Comparison of ENCODE assay signal across 9 cellular contexts in genomic region chr11:45803981-45804805, GRCh38. TPM values are rescaled to one million over a fixed set of nuclear protein-coding genes. Genes with fewer than 3 reads are reported as not detected.
DNase-seq lines count a peak whose midpoint lies in the region; FAIRE-seq and TF ChIP-seq lines count a peak whose summit lies in the region.
"Had no signal": no experiment of that assay in that cellular context is flagged by ENCODE, and none has a peak within 500 bp of the region (broad histone marks: within the 10 kb centered on the region; RNA-seq: fewer than 3 reads in every experiment).

No MANE protein-coding gene starts in this region.

- H3K27me3 ChIP-seq in Caco-2 (replicated peaks; ENCODE audit: control insufficient read depth, insufficient read depth, low read length) (no peaks in the 10 kb centered on the region), GM23248 (replicated peaks; ENCODE audit: insufficient read depth) (no peaks in the 10 kb centered on the region), kidney epithelial cell (ENCODE audit: control insufficient read depth, insufficient read depth, low read length) (no peaks in the 10 kb centered on the region)

- peak overlapping the region; percentile 99 for H3K4me2 ChIP-seq in GM23248 (ENCODE audit: unreplicated experiment)

- CTCF ChIA-PET in Caco-2 (lab: Charles Lee), result interaction anchor here (0.5 to 1.9 kb wide), 4 partner anchors 12 to 923 kb away, joined by 3 to 7 read pairs (median 4); no protein-coding TSS in a partner anchor

- no peaks in the 10 kb centered on the region for H3F3A ChIP-seq in GM23248 (ENCODE audit: insufficient read depth)

- H3K27ac Mint-ChIP-seq in Caco-2 (ENCODE audit: unreplicated experiment), result peak overlapping the region; percentile 75

- H3K36me3 Mint-ChIP-seq in Caco-2 (ENCODE audit: insufficient read depth, unreplicated experiment), result peaks cover 15% of the 10 kb centered on the region

- no peaks in the 10 kb centered on the region for H3K9me3 Mint-ChIP-seq in Caco-2 (ENCODE audit: unreplicated experiment)

- H3K9me3 ChIP-seq in Caco-2 (no peaks in the 10 kb centered on the region), GM23248 (ENCODE audit: low read depth) (no peaks in the 10 kb centered on the region)

- H3K4me1 Mint-ChIP-seq in Caco-2 (ENCODE audit: low read depth, unreplicated experiment), result peaks cover 12% of the 10 kb centered on the region

- no peak for TF ChIP-seq CTCF in Caco-2 (IDR thresholded peaks at IDR 0.05; ENCODE audit: insufficient read depth in 1 of 2, low read depth in 1 of 2, low read length in 1 of 2, severe bottlenecking in 1 of 2, unreplicated experiment in 1 of 2)
- no peak for TF ChIP-seq CTCF in kidney epithelial cell (IDR thresholded peaks at IDR 0.05; ENCODE audit: insufficient read depth, low read length, poor library complexity, severe bottlenecking)

- peak overlapping the region; percentile 99 for H3K9ac ChIP-seq in GM23248

- POLR2A ChIA-PET in Caco-2 (lab: Charles Lee), result no interaction called here

- H4K20me1 ChIP-seq in GM23248 (ENCODE audit: insufficient read depth), result no peaks in the 10 kb centered on the region

- DNase-seq in Caco-2 (peak; percentile 53 to 73), GM23248 (peak; percentile 73), NCI-H1105 treated with DMSO at 0.1 percent for 48 hours (lab: John Stamatoyannopoulos, UW) (peak; percentile 49), cerebellar cortex (ENCODE audit: low spot score) (peak; percentile 21), kidney epithelial cell (ENCODE audit: low read depth) (no peak), GM19239 (ENCODE audit: insufficient read length, low spot score) (no peak)
- DNase-seq in activated CD4-positive, CD25-positive, alpha-beta regulatory T cell treated with anti-CD3 and anti-CD28 coated beads, Interleukin-2, amount 50 U/mL, for 72 hours, result peak; percentile 72
- DNase-seq in stimulated activated CD4-positive, alpha-beta T cell treated with anti-CD3 and anti-CD28 coated beads, Interleukin-12 subunit alpha, Interleukin-12 subunit beta, amount 100 ng/mL, for 48 hours (ENCODE audit: low read depth in 2 of 3, low spot score in 1 of 3), result peak; percentile 18 to 57 (median 32)

- intact Hi-C loops in Caco-2 (cut with micrococcal nuclease; ENCODE audit: unreplicated experiment), result no loop called here

- WGBS in GM23248 (ENCODE audit: low coverage in 1 of 2, low lambda C conversion rate in 2 of 2, missing lambda C conversion rate in 2 of 2), 2 experiments, result 1 to 3% methylated on average over 50 to 53 of the region's 74 CpGs

- H3K9me2 ChIP-seq in GM23248 (ENCODE audit: insufficient read depth), result no peaks in the 10 kb centered on the region

- H2AFZ ChIP-seq in GM23248, result peak overlapping the region; percentile 92

- BruUV-seq in Caco-2 (replicated peaks; lab: Mats Ljungman, UMichigan), result no TSS peak

- peaks cover 39% of the 10 kb centered on the region for H3K79me2 ChIP-seq in GM23248 (ENCODE audit: insufficient read depth)

- no peaks in the 10 kb centered on the region for H3K27me3 Mint-ChIP-seq in Caco-2 (ENCODE audit: insufficient read depth, unreplicated experiment)

- in situ Hi-C loops in GM23248 (cut with MboI), result no loop called here

- FAIRE-seq in GM19239 (lab: Jason Lieb, UNC), result no peak
- FAIRE-seq: colon had no signal

- H3K4me1 ChIP-seq in Caco-2 (peaks cover 13% of the 10 kb centered on the region), GM23248 (ENCODE audit: insufficient read depth) (peaks cover 23% of the 10 kb centered on the region)

- H3K4me3 ChIP-seq in Caco-2 (ENCODE audit: low read depth, low read length) (peak overlapping the region; percentile 96), GM23248 (peak overlapping the region; percentile 94), kidney epithelial cell (ENCODE audit: low read depth, low read length) (peak overlapping the region; percentile 70)

- H3K4me3 Mint-ChIP-seq in Caco-2 (ENCODE audit: unreplicated experiment), result peak overlapping the region; percentile 99

- H3K27ac ChIP-seq in GM23248, result no peak overlapping the region

- no peaks in the 10 kb centered on the region for H3K36me3 ChIP-seq in Caco-2 (ENCODE audit: control insufficient read depth, insufficient read depth, low read length)
- no peaks in the 10 kb centered on the region for H3K36me3 ChIP-seq in GM23248 (ENCODE audit: low read depth)
- no peaks in the 10 kb centered on the region for H3K36me3 ChIP-seq in kidney epithelial cell (ENCODE audit: control insufficient read depth, insufficient read depth, low read length)

RNA-seq across cellular contexts. Expression of gene SLC35C1, which starts 0.8 kb away (rescaled TPM):
- total RNA-seq in Caco-2 (2022) (14.0 and 15.1 TPM in 2 replicates), kidney epithelial cell (19.8 and 25.4 TPM in 2 replicates)
- 12.5 and 15.9 TPM in 2 replicates for total RNA-seq in GM23248 (2014; rRNA removed; shearing (Covaris generic))
- 17.8 and 18.3 TPM in 2 replicates for polyA plus RNA-seq in GM23248 (2016; fragmentation: Nextera tagmentation; extraction: Ambion mirVana)

RNA-seq across cellular contexts. Expression of gene CRY2, which starts 43.1 kb away (rescaled TPM):
- 28.5 and 31.6 TPM in 2 replicates for total RNA-seq in Caco-2 (2022)
- 10.3 and 10.7 TPM in 2 replicates for total RNA-seq in GM23248 (2014; rRNA removed; shearing (Covaris generic))
- 7.6 and 8.3 TPM in 2 replicates for polyA plus RNA-seq in GM23248 (2016; fragmentation: Nextera tagmentation; extraction: Ambion mirVana)
- 8.5 and 9.1 TPM in 2 replicates for total RNA-seq in kidney epithelial cell

Comparison
In these comparisons a context has a peak if more than half of its experiments do, and no peak if none do; other contexts are left out.
1. DNase-seq: peak in Caco-2 (2 of 2), GM23248 (single experiment), NCI-H1105 treated with DMSO at 0.1 percent for 48 hours (single experiment), activated CD4-positive, CD25-positive, alpha-beta regulatory T cell treated with anti-CD3 and anti-CD28 coated beads, Interleukin-2, amount 50 U/mL, for 72 hours (single experiment), cerebellar cortex (single experiment) and stimulated activated CD4-positive, alpha-beta T cell treated with anti-CD3 and anti-CD28 coated beads, Interleukin-12 subunit alpha, Interleukin-12 subunit beta, amount 100 ng/mL, for 48 hours (3 of 3); none in kidney epithelial cell (single experiment) and GM19239 (single experiment).
2. Peak in every context shown above with its lines, with median percentiles within 50 percentile points of each other: H3K4me3 ChIP-seq.